1 cellular context compared by ENCODE assay signal in the genomic region with DNA sequence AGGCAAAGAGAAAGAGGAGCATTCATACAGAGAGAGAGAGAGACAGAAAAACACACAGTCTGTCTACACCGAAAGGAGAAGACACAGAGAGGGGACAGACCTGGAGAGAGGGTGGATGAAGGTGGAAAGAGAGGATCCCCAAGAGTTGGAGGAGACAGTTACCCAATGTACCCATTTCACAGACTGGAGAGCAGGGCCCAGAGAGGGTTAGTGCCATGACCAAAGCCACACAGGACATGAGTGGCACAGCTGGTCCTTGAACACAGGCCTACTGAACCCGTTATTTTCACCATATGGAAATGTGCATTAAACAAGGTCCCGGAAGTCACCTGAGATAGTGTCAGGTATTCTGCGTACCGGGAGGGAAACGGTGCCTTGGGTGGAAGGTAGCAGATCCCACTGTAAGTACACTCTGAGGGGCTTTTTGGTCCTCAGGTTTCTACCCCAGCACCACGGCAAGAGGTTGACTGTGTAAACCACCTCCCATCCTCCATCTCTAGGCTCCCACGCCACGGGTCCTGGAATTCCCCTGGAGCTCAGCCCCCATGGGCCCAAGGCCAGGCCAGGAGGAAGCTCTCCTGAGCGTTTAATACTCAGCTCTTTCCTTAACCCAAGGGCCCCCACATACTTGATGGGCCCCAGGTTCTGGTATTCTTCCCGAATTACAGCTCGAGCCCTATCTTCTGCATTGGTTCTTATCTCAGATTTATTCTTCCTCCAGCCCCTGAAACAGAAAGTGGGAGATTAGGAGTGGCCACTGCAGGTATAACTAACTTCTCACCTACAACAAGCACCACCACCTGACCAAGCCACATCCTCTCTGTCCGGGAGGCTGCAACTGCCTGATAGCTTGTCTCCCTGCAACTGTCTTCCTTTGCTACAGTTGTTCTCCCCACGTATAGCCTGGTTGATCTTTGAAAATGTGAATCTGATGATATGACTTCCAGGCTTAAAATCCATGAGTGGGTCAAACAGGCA.
TF ChIP-seq lines count a peak whose summit lies in the region.

No MANE protein-coding gene starts in this region.

TF ChIP-seq in K562, 482 proteins besides CTCF, POLR2A, EP300 and RAD21:
- TF ChIP-seq, protein P1, sequence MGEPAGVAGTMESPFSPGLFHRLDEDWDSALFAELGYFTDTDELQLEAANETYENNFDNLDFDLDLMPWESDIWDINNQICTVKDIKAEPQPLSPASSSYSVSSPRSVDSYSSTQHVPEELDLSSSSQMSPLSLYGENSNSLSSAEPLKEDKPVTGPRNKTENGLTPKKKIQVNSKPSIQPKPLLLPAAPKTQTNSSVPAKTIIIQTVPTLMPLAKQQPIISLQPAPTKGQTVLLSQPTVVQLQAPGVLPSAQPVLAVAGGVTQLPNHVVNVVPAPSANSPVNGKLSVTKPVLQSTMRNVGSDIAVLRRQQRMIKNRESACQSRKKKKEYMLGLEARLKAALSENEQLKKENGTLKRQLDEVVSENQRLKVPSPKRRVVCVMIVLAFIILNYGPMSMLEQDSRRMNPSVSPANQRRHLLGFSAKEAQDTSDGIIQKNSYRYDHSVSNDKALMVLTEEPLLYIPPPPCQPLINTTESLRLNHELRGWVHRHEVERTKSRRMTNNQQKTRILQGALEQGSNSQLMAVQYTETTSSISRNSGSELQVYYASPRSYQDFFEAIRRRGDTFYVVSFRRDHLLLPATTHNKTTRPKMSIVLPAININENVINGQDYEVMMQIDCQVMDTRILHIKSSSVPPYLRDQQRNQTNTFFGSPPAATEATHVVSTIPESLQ (CRISPR knock-in tag; IDR thresholded peaks at IDR 0.05), result no peak
- TF ChIP-seq NFRKB (IDR thresholded peaks at IDR 0.05; ENCODE audit: low read depth), result no peak
- TF ChIP-seq, protein P2, sequence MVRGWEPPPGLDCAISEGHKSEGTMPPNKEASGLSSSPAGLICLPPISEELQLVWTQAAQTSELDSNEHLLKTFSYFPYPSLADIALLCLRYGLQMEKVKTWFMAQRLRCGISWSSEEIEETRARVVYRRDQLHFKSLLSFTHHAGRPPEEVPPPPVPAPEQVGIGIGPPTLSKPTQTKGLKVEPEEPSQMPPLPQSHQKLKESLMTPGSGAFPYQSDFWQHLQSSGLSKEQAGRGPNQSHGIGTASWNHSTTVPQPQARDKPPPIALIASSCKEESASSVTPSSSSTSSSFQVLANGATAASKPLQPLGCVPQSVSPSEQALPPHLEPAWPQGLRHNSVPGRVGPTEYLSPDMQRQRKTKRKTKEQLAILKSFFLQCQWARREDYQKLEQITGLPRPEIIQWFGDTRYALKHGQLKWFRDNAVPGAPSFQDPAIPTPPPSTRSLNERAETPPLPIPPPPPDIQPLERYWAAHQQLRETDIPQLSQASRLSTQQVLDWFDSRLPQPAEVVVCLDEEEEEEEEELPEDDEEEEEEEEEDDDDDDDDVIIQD (CRISPR knock-in tag; IDR thresholded peaks at IDR 0.05), result no peak
- TF ChIP-seq ZC3H11A (IDR thresholded peaks at IDR 0.05; ENCODE audit: low read depth, low read length), result no peak
- peak; percentile 58 for TF ChIP-seq CBFA2T3 (IDR thresholded peaks at IDR 0.05)
- peak; percentile 51 for TF ChIP-seq ZFP36 (IDR thresholded peaks at IDR 0.05; ENCODE audit: low read depth, low read length, partially characterized antibody)
- TF ChIP-seq E2F8 (IDR thresholded peaks at IDR 0.05; ENCODE audit: low read depth, partially characterized antibody), result no peak
- no peak for TF ChIP-seq ZC3H4 (CRISPR knock-in tag; IDR thresholded peaks at IDR 0.05; ENCODE audit: borderline replicate concordance)
- no peak for TF ChIP-seq THAP7 (CRISPR knock-in tag; IDR thresholded peaks at IDR 0.05)
- no peak for TF ChIP-seq U2AF1 (optimal IDR thresholded peaks at IDR 0.05; ENCODE audit: low read depth, low read length)
- TF ChIP-seq ARID1B (IDR thresholded peaks at IDR 0.05), result 0 out of 2 replicates have a peak, but pooled peaks have one; percentile 13
- no peak for TF ChIP-seq THRB (CRISPR knock-in tag; conservative IDR thresholded peaks at IDR 0.05)
- TF ChIP-seq HDAC1 (IDR thresholded peaks at IDR 0.05), result no peak
- TF ChIP-seq ZNF140 (CRISPR knock-in tag; IDR thresholded peaks at IDR 0.05), result no peak
- no peak for TF ChIP-seq NELFE (IDR thresholded peaks at IDR 0.05; ENCODE audit: insufficient read depth, insufficient read length)
- no peak for TF ChIP-seq ZNF76 (CRISPR knock-in tag; IDR thresholded peaks at IDR 0.05; ENCODE audit: borderline replicate concordance)
- TF ChIP-seq ETS2 (tag; IDR thresholded peaks at IDR 0.05; ENCODE audit: borderline replicate concordance, poor library complexity, severe bottlenecking), result no peak
- TF ChIP-seq CBFA2T2 (conservative IDR thresholded peaks at IDR 0.05), result peak; percentile 21; the same call in 1 of the 2 replicates
- TF ChIP-seq TCF3 (CRISPR knock-in tag; IDR thresholded peaks at IDR 0.05), result peak; percentile 34; the same call in 1 of the 2 replicates
- TF ChIP-seq REST (CRISPR knock-in tag; IDR thresholded peaks at IDR 0.05; ENCODE audit: low read depth), result no peak
- TF ChIP-seq ZNF830 (CRISPR knock-in tag; IDR thresholded peaks at IDR 0.05), result no peak
- no peak for TF ChIP-seq NR2F6 (CRISPR knock-in tag; IDR thresholded peaks at IDR 0.05)
- no peak for TF ChIP-seq YBX1 (IDR thresholded peaks at IDR 0.05)
- peak; percentile 79 for TF ChIP-seq BCOR (IDR thresholded peaks at IDR 0.05)
- no peak for TF ChIP-seq CBX1 (IDR thresholded peaks at IDR 0.05; ENCODE audit: low read depth)
- TF ChIP-seq JUND (IDR thresholded peaks at IDR 0.05; ENCODE audit: borderline replicate concordance, low read depth, low read length), result no peak
- no peak for TF ChIP-seq JUND (tag; IDR thresholded peaks at IDR 0.05; ENCODE audit: borderline replicate concordance, low read depth, low read length)
- TF ChIP-seq RBM25 (IDR thresholded peaks at IDR 0.05; ENCODE audit: low read depth, low read length, severe bottlenecking), result peak; percentile 83
- no peak for TF ChIP-seq SAFB (IDR thresholded peaks at IDR 0.05; ENCODE audit: borderline replicate concordance, low read depth, low read length)
- no peak for TF ChIP-seq LCOR (CRISPR knock-in tag; IDR thresholded peaks at IDR 0.05)
- TF ChIP-seq USF2 (CRISPR knock-in tag; IDR thresholded peaks at IDR 0.05), result no peak
- TF ChIP-seq, protein P3, sequence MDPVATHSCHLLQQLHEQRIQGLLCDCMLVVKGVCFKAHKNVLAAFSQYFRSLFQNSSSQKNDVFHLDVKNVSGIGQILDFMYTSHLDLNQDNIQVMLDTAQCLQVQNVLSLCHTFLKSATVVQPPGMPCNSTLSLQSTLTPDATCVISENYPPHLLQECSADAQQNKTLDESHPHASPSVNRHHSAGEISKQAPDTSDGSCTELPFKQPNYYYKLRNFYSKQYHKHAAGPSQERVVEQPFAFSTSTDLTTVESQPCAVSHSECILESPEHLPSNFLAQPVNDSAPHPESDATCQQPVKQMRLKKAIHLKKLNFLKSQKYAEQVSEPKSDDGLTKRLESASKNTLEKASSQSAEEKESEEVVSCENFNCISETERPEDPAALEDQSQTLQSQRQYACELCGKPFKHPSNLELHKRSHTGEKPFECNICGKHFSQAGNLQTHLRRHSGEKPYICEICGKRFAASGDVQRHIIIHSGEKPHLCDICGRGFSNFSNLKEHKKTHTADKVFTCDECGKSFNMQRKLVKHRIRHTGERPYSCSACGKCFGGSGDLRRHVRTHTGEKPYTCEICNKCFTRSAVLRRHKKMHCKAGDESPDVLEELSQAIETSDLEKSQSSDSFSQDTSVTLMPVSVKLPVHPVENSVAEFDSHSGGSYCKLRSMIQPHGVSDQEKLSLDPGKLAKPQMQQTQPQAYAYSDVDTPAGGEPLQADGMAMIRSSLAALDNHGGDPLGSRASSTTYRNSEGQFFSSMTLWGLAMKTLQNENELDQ (CRISPR knock-in tag; IDR thresholded peaks at IDR 0.05; ENCODE audit: borderline replicate concordance), result no peak
- no peak for TF ChIP-seq E4F1 (CRISPR knock-in tag; IDR thresholded peaks at IDR 0.05; ENCODE audit: borderline replicate concordance)
- TF ChIP-seq SMARCA5 (IDR thresholded peaks at IDR 0.05), result 0 out of 2 replicates have a peak, but pooled peaks have one; percentile 27
- TF ChIP-seq ATF7 (IDR thresholded peaks at IDR 0.05), result no peak
- no peak for TF ChIP-seq POLR3G (IDR thresholded peaks at IDR 0.05; ENCODE audit: extremely low read depth, insufficient read length, insufficient replicate concordance)
